Comparison of ENCODE assay signal across 1 cellular context in the genomic region with DNA sequence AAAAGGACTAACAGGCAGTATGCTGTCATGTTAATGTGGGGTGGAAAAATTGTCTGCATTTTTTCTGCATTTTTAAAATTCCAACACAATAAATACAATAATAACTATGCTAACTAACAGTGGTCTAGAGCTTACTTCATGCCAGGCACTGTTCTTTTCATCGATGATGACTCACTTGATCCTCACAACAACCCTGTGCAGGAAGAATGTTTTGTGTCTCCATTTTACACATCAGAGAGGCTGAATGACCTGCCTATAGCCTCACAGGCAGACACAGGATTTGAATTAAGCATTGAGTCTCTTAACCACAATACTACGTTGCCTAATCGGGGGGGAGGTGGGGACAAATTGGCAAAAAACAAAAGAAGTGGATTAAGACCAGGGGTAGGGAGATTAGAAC.
TF ChIP-seq lines count a peak whose summit lies in the region.

No MANE protein-coding gene starts in this region.

TF ChIP-seq in HepG2, 621 proteins besides CTCF, POLR2A, EP300 and RAD21 (continued from another document):
- TF ChIP-seq, protein P1, sequence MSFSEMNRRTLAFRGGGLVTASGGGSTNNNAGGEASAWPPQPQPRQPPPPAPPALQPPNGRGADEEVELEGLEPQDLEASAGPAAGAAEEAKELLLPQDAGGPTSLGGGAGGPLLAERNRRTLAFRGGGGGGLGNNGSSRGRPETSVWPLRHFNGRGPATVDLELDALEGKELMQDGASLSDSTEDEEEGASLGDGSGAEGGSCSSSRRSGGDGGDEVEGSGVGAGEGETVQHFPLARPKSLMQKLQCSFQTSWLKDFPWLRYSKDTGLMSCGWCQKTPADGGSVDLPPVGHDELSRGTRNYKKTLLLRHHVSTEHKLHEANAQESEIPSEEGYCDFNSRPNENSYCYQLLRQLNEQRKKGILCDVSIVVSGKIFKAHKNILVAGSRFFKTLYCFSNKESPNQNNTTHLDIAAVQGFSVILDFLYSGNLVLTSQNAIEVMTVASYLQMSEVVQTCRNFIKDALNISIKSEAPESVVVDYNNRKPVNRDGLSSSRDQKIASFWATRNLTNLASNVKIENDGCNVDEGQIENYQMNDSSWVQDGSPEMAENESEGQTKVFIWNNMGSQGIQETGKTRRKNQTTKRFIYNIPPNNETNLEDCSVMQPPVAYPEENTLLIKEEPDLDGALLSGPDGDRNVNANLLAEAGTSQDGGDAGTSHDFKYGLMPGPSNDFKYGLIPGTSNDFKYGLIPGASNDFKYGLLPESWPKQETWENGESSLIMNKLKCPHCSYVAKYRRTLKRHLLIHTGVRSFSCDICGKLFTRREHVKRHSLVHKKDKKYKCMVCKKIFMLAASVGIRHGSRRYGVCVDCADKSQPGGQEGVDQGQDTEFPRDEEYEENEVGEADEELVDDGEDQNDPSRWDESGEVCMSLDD (CRISPR knock-in tag; IDR thresholded peaks at IDR 0.05; ENCODE audit: borderline replicate concordance) = no peak
- TF ChIP-seq ZNF788 (CRISPR knock-in tag; IDR thresholded peaks at IDR 0.05; ENCODE audit: borderline replicate concordance) = no peak
- TF ChIP-seq, protein P2, sequence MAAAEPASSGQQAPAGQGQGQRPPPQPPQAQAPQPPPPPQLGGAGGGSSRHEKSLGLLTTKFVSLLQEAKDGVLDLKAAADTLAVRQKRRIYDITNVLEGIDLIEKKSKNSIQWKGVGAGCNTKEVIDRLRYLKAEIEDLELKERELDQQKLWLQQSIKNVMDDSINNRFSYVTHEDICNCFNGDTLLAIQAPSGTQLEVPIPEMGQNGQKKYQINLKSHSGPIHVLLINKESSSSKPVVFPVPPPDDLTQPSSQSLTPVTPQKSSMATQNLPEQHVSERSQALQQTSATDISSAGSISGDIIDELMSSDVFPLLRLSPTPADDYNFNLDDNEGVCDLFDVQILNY (CRISPR knock-in tag; conservative IDR thresholded peaks at IDR 0.05) = no peak
- no peak for TF ChIP-seq ZNF432 (CRISPR knock-in tag; IDR thresholded peaks at IDR 0.05; ENCODE audit: borderline replicate concordance)
- TF ChIP-seq, protein P3, sequence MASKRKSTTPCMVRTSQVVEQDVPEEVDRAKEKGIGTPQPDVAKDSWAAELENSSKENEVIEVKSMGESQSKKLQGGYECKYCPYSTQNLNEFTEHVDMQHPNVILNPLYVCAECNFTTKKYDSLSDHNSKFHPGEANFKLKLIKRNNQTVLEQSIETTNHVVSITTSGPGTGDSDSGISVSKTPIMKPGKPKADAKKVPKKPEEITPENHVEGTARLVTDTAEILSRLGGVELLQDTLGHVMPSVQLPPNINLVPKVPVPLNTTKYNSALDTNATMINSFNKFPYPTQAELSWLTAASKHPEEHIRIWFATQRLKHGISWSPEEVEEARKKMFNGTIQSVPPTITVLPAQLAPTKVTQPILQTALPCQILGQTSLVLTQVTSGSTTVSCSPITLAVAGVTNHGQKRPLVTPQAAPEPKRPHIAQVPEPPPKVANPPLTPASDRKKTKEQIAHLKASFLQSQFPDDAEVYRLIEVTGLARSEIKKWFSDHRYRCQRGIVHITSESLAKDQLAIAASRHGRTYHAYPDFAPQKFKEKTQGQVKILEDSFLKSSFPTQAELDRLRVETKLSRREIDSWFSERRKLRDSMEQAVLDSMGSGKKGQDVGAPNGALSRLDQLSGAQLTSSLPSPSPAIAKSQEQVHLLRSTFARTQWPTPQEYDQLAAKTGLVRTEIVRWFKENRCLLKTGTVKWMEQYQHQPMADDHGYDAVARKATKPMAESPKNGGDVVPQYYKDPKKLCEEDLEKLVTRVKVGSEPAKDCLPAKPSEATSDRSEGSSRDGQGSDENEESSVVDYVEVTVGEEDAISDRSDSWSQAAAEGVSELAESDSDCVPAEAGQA (IDR thresholded peaks at IDR 0.05; ENCODE audit: low read depth) = no peak
- TF ChIP-seq, protein P3 (CRISPR knock-in tag; IDR thresholded peaks at IDR 0.05; ENCODE audit: borderline replicate concordance) = no peak
- no peak for TF ChIP-seq RFX3 (CRISPR knock-in tag; IDR thresholded peaks at IDR 0.05)
- no peak for TF ChIP-seq ZFP1 (CRISPR knock-in tag; IDR thresholded peaks at IDR 0.05)
- TF ChIP-seq, protein P4, sequence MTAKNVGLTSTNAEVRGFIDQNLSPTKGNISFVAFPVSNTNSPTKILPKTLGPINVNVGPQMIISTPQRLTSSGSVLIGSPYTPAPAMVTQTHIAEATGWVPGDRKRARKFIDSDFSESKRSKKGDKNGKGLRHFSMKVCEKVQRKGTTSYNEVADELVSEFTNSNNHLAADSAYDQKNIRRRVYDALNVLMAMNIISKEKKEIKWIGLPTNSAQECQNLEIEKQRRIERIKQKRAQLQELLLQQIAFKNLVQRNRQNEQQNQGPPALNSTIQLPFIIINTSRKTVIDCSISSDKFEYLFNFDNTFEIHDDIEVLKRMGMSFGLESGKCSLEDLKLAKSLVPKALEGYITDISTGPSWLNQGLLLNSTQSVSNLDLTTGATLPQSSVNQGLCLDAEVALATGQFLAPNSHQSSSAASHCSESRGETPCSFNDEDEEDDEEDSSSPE (CRISPR knock-in tag; IDR thresholded peaks at IDR 0.05) = no peak
- no peak for TF ChIP-seq SIN3B (IDR thresholded peaks at IDR 0.05; ENCODE audit: low read length)
- no peak for TF ChIP-seq ZC3H13 (CRISPR knock-in tag; IDR thresholded peaks at IDR 0.05)
- no peak for TF ChIP-seq SNAPC2 (CRISPR knock-in tag; IDR thresholded peaks at IDR 0.05)
- no peak for TF ChIP-seq ZNF235 (CRISPR knock-in tag; IDR thresholded peaks at IDR 0.05; ENCODE audit: borderline replicate concordance)
- no peak for TF ChIP-seq SMYD3 (CRISPR knock-in tag; IDR thresholded peaks at IDR 0.05)
- TF ChIP-seq ZNF33B (CRISPR knock-in tag; IDR thresholded peaks at IDR 0.05) = no peak
- TF ChIP-seq NCOA2 (CRISPR knock-in tag; IDR thresholded peaks at IDR 0.05) = no peak
- TF ChIP-seq, protein P5, sequence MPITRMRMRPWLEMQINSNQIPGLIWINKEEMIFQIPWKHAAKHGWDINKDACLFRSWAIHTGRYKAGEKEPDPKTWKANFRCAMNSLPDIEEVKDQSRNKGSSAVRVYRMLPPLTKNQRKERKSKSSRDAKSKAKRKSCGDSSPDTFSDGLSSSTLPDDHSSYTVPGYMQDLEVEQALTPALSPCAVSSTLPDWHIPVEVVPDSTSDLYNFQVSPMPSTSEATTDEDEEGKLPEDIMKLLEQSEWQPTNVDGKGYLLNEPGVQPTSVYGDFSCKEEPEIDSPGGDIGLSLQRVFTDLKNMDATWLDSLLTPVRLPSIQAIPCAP (CRISPR knock-in tag; IDR thresholded peaks at IDR 0.05; ENCODE audit: low read depth) = no peak
- no peak for TF ChIP-seq ZNF367 (CRISPR knock-in tag; IDR thresholded peaks at IDR 0.05; ENCODE audit: borderline replicate concordance)
- no peak for TF ChIP-seq ZFP37 (CRISPR knock-in tag; IDR thresholded peaks at IDR 0.05; ENCODE audit: borderline replicate concordance)
